ENCODE assay signal across 1 cellular context in genomic region chr7:104978460-104978859, GRCh38.
TF ChIP-seq lines count a peak whose summit lies in the region.

No MANE protein-coding gene starts in this region.

TF ChIP-seq in WTC11, 78 proteins besides CTCF, POLR2A, EP300 and RAD21 (continued from another document):
- TF ChIP-seq AR (CRISPR knock-in tag; IDR thresholded peaks at IDR 0.05) (no peak), OVOL2 (CRISPR knock-in tag; IDR thresholded peaks at IDR 0.05; ENCODE audit: borderline replicate concordance) (no peak), JAZF1 (CRISPR knock-in tag; IDR thresholded peaks at IDR 0.05) (no peak), ETV6 (CRISPR knock-in tag; IDR thresholded peaks at IDR 0.05) (no peak), STAT6 (CRISPR knock-in tag; conservative IDR thresholded peaks at IDR 0.05; ENCODE audit: low read depth) (no peak), ZNF219 (CRISPR knock-in tag; IDR thresholded peaks at IDR 0.05; ENCODE audit: borderline replicate concordance) (no peak), ELF4 (CRISPR knock-in tag; IDR thresholded peaks at IDR 0.05; ENCODE audit: low read depth) (no peak), TEAD1 (CRISPR knock-in tag; IDR thresholded peaks at IDR 0.05) (no peak), ZNF121 (CRISPR knock-in tag; IDR thresholded peaks at IDR 0.05) (no peak), ZNF512 (CRISPR knock-in tag; IDR thresholded peaks at IDR 0.05; ENCODE audit: borderline replicate concordance) (no peak), NR3C1 (CRISPR knock-in tag; conservative IDR thresholded peaks at IDR 0.05; ENCODE audit: low read depth) (no peak), ZNF263 (CRISPR knock-in tag; IDR thresholded peaks at IDR 0.05; ENCODE audit: low read depth) (no peak), PRRX2 (CRISPR knock-in tag; IDR thresholded peaks at IDR 0.05) (no peak)
